Comparison of ENCODE assay signal across 8 cellular contexts in the genomic region with DNA sequence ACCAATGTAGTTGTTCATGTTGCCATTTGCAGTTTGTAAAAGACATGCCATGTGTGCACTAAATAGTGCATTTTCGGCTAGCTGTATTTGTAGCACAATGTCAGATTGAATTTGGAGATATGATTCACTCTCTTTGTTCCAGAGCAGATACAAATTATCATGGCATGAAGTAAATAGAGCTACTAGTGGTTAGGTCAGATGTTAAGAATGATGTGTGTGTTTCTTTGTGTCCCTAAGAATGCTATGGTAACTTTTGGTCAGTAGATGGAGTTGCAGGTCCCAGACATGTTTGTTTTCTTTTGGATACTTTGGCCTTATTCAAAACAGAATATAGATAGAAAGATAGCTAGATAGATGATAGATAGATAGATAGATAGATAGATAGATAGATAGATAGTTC.
DNase-seq lines count a peak whose midpoint lies in the region; ATAC-seq and TF ChIP-seq lines count a peak whose summit lies in the region.

No MANE protein-coding gene starts in this region.

- H3K9me3 ChIP-seq in tibial artery = no peaks in the 10 kb centered on the region

- H3K4me3 ChIP-seq in tibial artery = no peak overlapping the region

- H3K27ac Mint-ChIP-seq in nephron = peak overlapping the region in 2 of 3 experiments; percentile 1 to 70
- H3K27ac Mint-ChIP-seq in activated CD8-positive, alpha-beta T cell treated with anti-CD3 and anti-CD28 coated beads, Interleukin-2, amount 10 ng/mL, durations not matched to agents 7 days and 5 days = no peak overlapping the region

- no peaks in the 10 kb centered on the region for H3K36me3 Mint-ChIP-seq in nephron (ENCODE audit: low read depth)
- H3K36me3 Mint-ChIP-seq in activated CD8-positive, alpha-beta T cell treated with anti-CD3 and anti-CD28 coated beads, Interleukin-2, amount 10 ng/mL, durations not matched to agents 7 days and 5 days (ENCODE audit: low read depth) = no peaks in the 10 kb centered on the region

- no peaks in the 10 kb centered on the region for H3K36me3 ChIP-seq in tibial artery

- in situ Hi-C loops in G401 (cut with HindIII; ENCODE audit: low sequenced_read_pairs) = no loop called here

- H3K4me1 Mint-ChIP-seq in nephron = no peaks in the 10 kb centered on the region
- no peaks in the 10 kb centered on the region for H3K4me1 Mint-ChIP-seq in activated CD8-positive, alpha-beta T cell treated with anti-CD3 and anti-CD28 coated beads, Interleukin-2, amount 10 ng/mL, durations not matched to agents 7 days and 5 days (ENCODE audit: low read depth)

- no peaks in the 10 kb centered on the region for H3K27me3 ChIP-seq in tibial artery

- peaks cover 0 to 25% (median 1%) of the 10 kb centered on the region in 4 donors for H3K4me1 ChIP-seq in tibial artery

- H3K4me3 Mint-ChIP-seq in nephron = no peak overlapping the region
- H3K4me3 Mint-ChIP-seq in activated CD8-positive, alpha-beta T cell treated with anti-CD3 and anti-CD28 coated beads, Interleukin-2, amount 10 ng/mL, durations not matched to agents 7 days and 5 days = no peak overlapping the region

- H3K27ac ChIP-seq in tibial artery = no peak overlapping the region

- peak; percentile 76 for TF ChIP-seq CTCF in LNCAP (IDR thresholded peaks at IDR 0.05)
- peak; percentile 20 to 50 (median 36) for TF ChIP-seq CTCF in nephron (IDR thresholded peaks at IDR 0.05; ENCODE audit: unreplicated experiment in 3 of 3)
- no peak for TF ChIP-seq CTCF in tibial artery (IDR thresholded peaks at IDR 0.05)

- POLR2A ChIA-PET in activated CD8-positive, alpha-beta T cell treated with anti-CD3 and anti-CD28 coated beads, Interleukin-2, amount 10 ng/mL, durations not matched to agents 7 days and 5 days (lab: Charles Lee) = no interaction called here

- peaks cover 3% of the 10 kb centered on the region for H3K27me3 Mint-ChIP-seq in nephron (ENCODE audit: low read depth)
- H3K27me3 Mint-ChIP-seq in activated CD8-positive, alpha-beta T cell treated with anti-CD3 and anti-CD28 coated beads, Interleukin-2, amount 10 ng/mL, durations not matched to agents 7 days and 5 days (ENCODE audit: low read depth) = no peaks in the 10 kb centered on the region

- CTCF ChIA-PET in activated CD8-positive, alpha-beta T cell treated with anti-CD3 and anti-CD28 coated beads, Interleukin-2, amount 10 ng/mL, durations not matched to agents 7 days and 5 days (lab: Charles Lee) = no interaction called here

- intact Hi-C loops in tibial artery (cut with DNase I; ENCODE audit: low total_unique reads) = no loop called here

- DNase-seq in G401 (ENCODE audit: low spot score) = peak; percentile 29
- DNase-seq in astrocyte of the hippocampus (ENCODE audit: low read depth, low spot score) = peak; percentile 76
- DNase-seq in tibial artery = no peak
- DNase-seq in activated CD8-positive, alpha-beta T cell treated with anti-CD3 and anti-CD28 coated beads, Interleukin-2, amount 10 ng/mL, durations not matched to agents 7 days and 5 days = no peak

- no peak for ATAC-seq in GM18867 (IDR thresholded peaks at IDR 0.05; ENCODE audit: unreplicated experiment)
- ATAC-seq in activated CD8-positive, alpha-beta T cell treated with anti-CD3 and anti-CD28 coated beads, Interleukin-2, amount 10 ng/mL, durations not matched to agents 7 days and 5 days = no peak
- no peak for ATAC-seq in HG02610 (IDR thresholded peaks at IDR 0.05; ENCODE audit: unreplicated experiment)

- H3K9me3 Mint-ChIP-seq in nephron = no peaks in the 10 kb centered on the region
- H3K9me3 Mint-ChIP-seq in activated CD8-positive, alpha-beta T cell treated with anti-CD3 and anti-CD28 coated beads, Interleukin-2, amount 10 ng/mL, durations not matched to agents 7 days and 5 days (ENCODE audit: insufficient read depth) = no peaks in the 10 kb centered on the region

Comparison
In these comparisons a context has a peak if more than half of its experiments do, and no peak if none do; other contexts are left out.
1. DNase-seq: peak in G401 (single experiment) and astrocyte of the hippocampus (single experiment); none in tibial artery (0 of 2) and activated CD8-positive, alpha-beta T cell treated with anti-CD3 and anti-CD28 coated beads, Interleukin-2, amount 10 ng/mL, durations not matched to agents 7 days and 5 days (single experiment).
2. CTCF ChIP-seq: peak in LNCAP (single experiment) and nephron (3 of 3); none in tibial artery (0 of 2).